1 cellular context compared by ENCODE assay signal in genomic region chr12:45425426-45425825, GRCh38.
TF ChIP-seq lines count a peak whose summit lies in the region.

No MANE protein-coding gene starts in this region.

TF ChIP-seq in SK-N-SH treated with all-trans-retinoic acid at 6 μM for 48 hours, 23 proteins besides CTCF, POLR2A, EP300 and RAD21 (continued from another document):
- TF ChIP-seq CSRNP3 (CRISPR knock-in tag; IDR thresholded peaks at IDR 0.05) = no peak
- TF ChIP-seq ZFP30 (CRISPR knock-in tag; IDR thresholded peaks at IDR 0.05) = no peak
- TF ChIP-seq ISL1 (CRISPR knock-in tag; IDR thresholded peaks at IDR 0.05) = no peak
- no peak for TF ChIP-seq CSDC2 (CRISPR knock-in tag; IDR thresholded peaks at IDR 0.05)
- no peak for TF ChIP-seq ZFP3 (CRISPR knock-in tag; IDR thresholded peaks at IDR 0.05)
- TF ChIP-seq PATZ1 (CRISPR knock-in tag; IDR thresholded peaks at IDR 0.05; ENCODE audit: borderline replicate concordance) = no peak
- TF ChIP-seq TOX (CRISPR knock-in tag; IDR thresholded peaks at IDR 0.05; ENCODE audit: borderline replicate concordance) = no peak
- TF ChIP-seq ZC3H10 (CRISPR knock-in tag; IDR thresholded peaks at IDR 0.05) = no peak
- no peak for TF ChIP-seq ESRRG (CRISPR knock-in tag; IDR thresholded peaks at IDR 0.05)
- TF ChIP-seq ARNTL (CRISPR knock-in tag; IDR thresholded peaks at IDR 0.05; ENCODE audit: borderline replicate concordance, low read depth) = no peak
- TF ChIP-seq OSR1 (CRISPR knock-in tag; IDR thresholded peaks at IDR 0.05) = no peak
- TF ChIP-seq ZNF8 (CRISPR knock-in tag; IDR thresholded peaks at IDR 0.05) = no peak
- no peak for TF ChIP-seq GLIS3 (CRISPR knock-in tag; IDR thresholded peaks at IDR 0.05)
- TF ChIP-seq RARB (CRISPR knock-in tag; IDR thresholded peaks at IDR 0.05) = no peak
TF ChIP-seq in SK-N-SH treated with all-trans-retinoic acid at 6 μM for 48 hours: peak in this region for 0.
